6 cellular contexts compared by ENCODE assay signal in the genomic region with DNA sequence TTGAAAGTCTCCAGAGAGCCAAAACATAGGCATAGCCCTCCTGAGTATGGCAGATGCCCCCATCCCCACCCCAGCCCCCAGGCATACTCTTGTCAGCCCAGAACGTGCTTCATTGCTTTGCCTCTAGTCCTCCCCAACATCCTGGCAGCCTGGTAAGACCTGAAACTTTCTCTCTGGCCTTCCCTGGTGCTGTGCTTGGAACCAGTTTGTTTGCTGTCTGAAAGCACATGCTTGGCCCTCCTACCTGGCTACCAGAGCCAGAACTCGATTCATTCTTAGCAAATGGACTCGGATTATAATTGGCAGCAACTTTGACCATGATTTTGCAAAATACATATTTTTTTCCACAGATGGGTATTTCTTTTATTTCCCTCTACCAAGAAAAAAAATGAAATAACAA.
"Had no signal": no experiment of that assay in that cellular context is flagged by ENCODE, and none has a peak within 500 bp of the region (broad histone marks: within the 10 kb centered on the region; RNA-seq: fewer than 3 reads in every experiment).

No MANE protein-coding gene starts in this region.

- H3K4me1 Mint-ChIP-seq: IgD-negative memory B cell had no signal

- H3K27ac ChIP-seq: HL-60 had no signal

- DNase-seq: IMR-90, KBM-7 had no signal

- H3K27ac Mint-ChIP-seq: IgD-negative memory B cell had no signal

- ATAC-seq: HepG2, K562 had no signal

- H3K4me3 ChIP-seq: K562 had no signal

- H3K4me3 Mint-ChIP-seq: IgD-negative memory B cell had no signal
